In the genomic region with DNA sequence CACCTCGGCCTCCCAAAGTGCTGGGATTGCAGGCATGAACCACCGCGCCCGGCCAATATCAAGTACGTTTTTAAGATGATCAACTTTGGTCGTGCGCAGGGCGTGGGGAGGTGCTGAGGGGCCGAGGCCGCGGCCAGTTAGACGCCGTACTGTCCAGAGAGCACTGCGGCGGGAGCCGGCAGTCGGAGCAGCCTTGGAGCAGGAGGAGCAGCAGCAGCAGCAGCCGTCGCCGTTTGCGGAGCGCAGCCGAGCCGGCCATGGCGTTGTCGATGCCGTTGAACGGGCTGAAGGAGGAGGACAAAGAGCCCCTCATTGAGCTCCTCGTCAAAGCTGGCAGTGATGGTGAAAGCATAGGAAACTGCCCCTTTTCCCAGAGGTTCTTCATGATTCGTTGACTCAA, we compare ENCODE assay signal across 27 cellular contexts.
"Had no signal": no experiment of that assay in that cellular context is flagged by ENCODE, and none has a peak within 500 bp of the region (broad histone marks: within the 10 kb centered on the region; RNA-seq: fewer than 3 reads in every experiment).

No MANE protein-coding gene starts in this region.

- H3K4me3 ChIP-seq: stomach, suprapubic skin, testis, thoracic aorta, thyroid gland, tibial artery, tibial nerve, transverse colon, upper lobe of left lung, upper lobe of right lung, uterus, vagina had no signal

- H3K27ac Mint-ChIP-seq: stimulated activated effector memory CD8-positive, alpha-beta T cell treated with anti-CD3 and anti-CD28 coated beads, Interleukin-12 subunit alpha, Interleukin-12 subunit beta, amount 100 ng/mL, for 72 hours; stimulated activated memory B cell treated with anti-CD40 and anti-IgM and Interleukin-4, amounts not matched to agents 10 μg/mL and 1 μg/mL and 100 μg/mL, for 72 hours; stimulated activated naive B cell treated with anti-CD40 and anti-IgM and Interleukin-4, amounts not matched to agents 10 μg/mL and 1 μg/mL and 100 μg/mL, for 72 hours; stimulated activated naive CD8-positive, alpha-beta T cell treated with anti-CD3 and anti-CD28 coated beads, Interleukin-15, amount 100 ng/mL, for 72 hours; stimulated activated naive CD8-positive, alpha-beta T cell treated with anti-CD3 and anti-CD28 coated beads, Interleukin-15, Interleukin-2, amounts not matched to agents 100 ng/mL and 50 ng/mL, for 24 hours; type B pancreatic cell had no signal

- FAIRE-seq: urothelium cell line had no signal

- H3K36me3 Mint-ChIP-seq: stimulated activated effector memory CD8-positive, alpha-beta T cell treated with anti-CD3 and anti-CD28 coated beads, Interleukin-12 subunit alpha, Interleukin-12 subunit beta, amount 100 ng/mL, for 72 hours; stimulated activated memory B cell treated with anti-CD40 and anti-IgM and Interleukin-4, amounts not matched to agents 10 μg/mL and 1 μg/mL and 100 μg/mL, for 72 hours; stimulated activated naive B cell treated with anti-CD40 and anti-IgM and Interleukin-4, amounts not matched to agents 10 μg/mL and 1 μg/mL and 100 μg/mL, for 72 hours; type B pancreatic cell had no signal

- H3K4me1 ChIP-seq: stomach, suprapubic skin, testis, thyroid gland, tibial artery, tibial nerve, transverse colon, upper lobe of left lung, upper lobe of right lung, uterus, vagina had no signal

- H3K27me3 Mint-ChIP-seq: stimulated activated memory B cell treated with anti-CD40 and anti-IgM and Interleukin-4, amounts not matched to agents 10 μg/mL and 1 μg/mL and 100 μg/mL, for 72 hours; stimulated activated naive CD8-positive, alpha-beta T cell treated with anti-CD3 and anti-CD28 coated beads, Interleukin-15, amount 100 ng/mL, for 72 hours; stimulated activated naive CD8-positive, alpha-beta T cell treated with anti-CD3 and anti-CD28 coated beads, Interleukin-15, Interleukin-2, amounts not matched to agents 100 ng/mL and 50 ng/mL, for 24 hours; type B pancreatic cell had no signal

- H3K9me3 Mint-ChIP-seq: stimulated activated effector memory CD8-positive, alpha-beta T cell treated with anti-CD3 and anti-CD28 coated beads, Interleukin-12 subunit alpha, Interleukin-12 subunit beta, amount 100 ng/mL, for 72 hours; stimulated activated memory B cell treated with anti-CD40 and anti-IgM and Interleukin-4, amounts not matched to agents 10 μg/mL and 1 μg/mL and 100 μg/mL, for 72 hours; stimulated activated naive B cell treated with anti-CD40 and anti-IgM and Interleukin-4, amounts not matched to agents 10 μg/mL and 1 μg/mL and 100 μg/mL, for 72 hours; stimulated activated naive CD8-positive, alpha-beta T cell treated with anti-CD3 and anti-CD28 coated beads, Interleukin-15, amount 100 ng/mL, for 72 hours; stimulated activated naive CD8-positive, alpha-beta T cell treated with anti-CD3 and anti-CD28 coated beads, Interleukin-15, Interleukin-2, amounts not matched to agents 100 ng/mL and 50 ng/mL, for 24 hours; type B pancreatic cell had no signal

- ATAC-seq: stimulated activated effector memory CD8-positive, alpha-beta T cell treated with anti-CD3 and anti-CD28 coated beads, Interleukin-12 subunit alpha, Interleukin-12 subunit beta, amount 100 ng/mL, for 72 hours; stimulated activated memory B cell treated with anti-CD40 and anti-IgM and Interleukin-4, amounts not matched to agents 10 μg/mL and 1 μg/mL and 100 μg/mL, for 72 hours; stimulated activated naive B cell treated with anti-CD40 and anti-IgM and Interleukin-4, amounts not matched to agents 10 μg/mL and 1 μg/mL and 100 μg/mL, for 72 hours; stimulated activated naive CD8-positive, alpha-beta T cell treated with anti-CD3 and anti-CD28 coated beads, Interleukin-15, amount 100 ng/mL, for 72 hours; stimulated activated naive CD8-positive, alpha-beta T cell treated with anti-CD3 and anti-CD28 coated beads, Interleukin-15, Interleukin-2, amounts not matched to agents 100 U/mL and 50 U/mL, for 24 hours; upper lobe of right lung had no signal

- H3K4me1 Mint-ChIP-seq: stimulated activated effector memory CD8-positive, alpha-beta T cell treated with anti-CD3 and anti-CD28 coated beads, Interleukin-12 subunit alpha, Interleukin-12 subunit beta, amount 100 ng/mL, for 72 hours; stimulated activated memory B cell treated with anti-CD40 and anti-IgM and Interleukin-4, amounts not matched to agents 10 μg/mL and 1 μg/mL and 100 μg/mL, for 72 hours; stimulated activated naive CD8-positive, alpha-beta T cell treated with anti-CD3 and anti-CD28 coated beads, Interleukin-15, amount 100 ng/mL, for 72 hours had no signal

- DNase-seq: stimulated activated CD4-positive, alpha-beta T cell treated with anti-CD3 and anti-CD28 coated beads, Interleukin-2, amount 100 ng/mL, for 48 hours; stimulated activated CD4-positive, alpha-beta T cell treated with anti-CD3 and anti-CD28 coated beads, Interleukin-4, amount 100 ng/mL, for 1 hour; stimulated activated CD4-positive, alpha-beta T cell treated with anti-CD3 and anti-CD28 coated beads, Interleukin-4, amount 100 ng/mL, for 24 hours; stimulated activated CD4-positive, alpha-beta T cell treated with anti-CD3 and anti-CD28 coated beads, Interleukin-4, amount 100 ng/mL, for 4 hours; stimulated activated CD8-positive, alpha-beta memory T cell treated with anti-CD3 and anti-CD28 coated beads, Interleukin-4, amount 100 ng/mL, for 48 hours; stimulated activated naive B cell treated with anti-CD40 and anti-IgM and Interleukin-4, amounts not matched to agents 10 μg/mL and 1 μg/mL and 100 μg/mL, for 72 hours; stimulated activated naive CD4-positive, alpha-beta T cell treated with Interleukin-2 at 50 U/mL for 16 hours; stimulated activated naive CD8-positive, alpha-beta T cell treated with anti-CD3 and anti-CD28 coated beads, Interleukin-15, amount 100 ng/mL, for 72 hours; stimulated activated naive CD8-positive, alpha-beta T cell treated with anti-CD3 and anti-CD28 coated beads, Interleukin-15, Interleukin-2, amounts not matched to agents 100 U/mL and 50 U/mL, for 24 hours; stomach; substantia nigra; testis; thyroid gland; tibial artery; transverse colon; upper lobe of right lung; uterus had no signal

- H3K4me3 Mint-ChIP-seq: stimulated activated effector memory CD8-positive, alpha-beta T cell treated with anti-CD3 and anti-CD28 coated beads, Interleukin-12 subunit alpha, Interleukin-12 subunit beta, amount 100 ng/mL, for 72 hours; stimulated activated memory B cell treated with anti-CD40 and anti-IgM and Interleukin-4, amounts not matched to agents 10 μg/mL and 1 μg/mL and 100 μg/mL, for 72 hours; stimulated activated naive B cell treated with anti-CD40 and anti-IgM and Interleukin-4, amounts not matched to agents 10 μg/mL and 1 μg/mL and 100 μg/mL, for 72 hours; stimulated activated naive CD8-positive, alpha-beta T cell treated with anti-CD3 and anti-CD28 coated beads, Interleukin-15, amount 100 ng/mL, for 72 hours; stimulated activated naive CD8-positive, alpha-beta T cell treated with anti-CD3 and anti-CD28 coated beads, Interleukin-15, Interleukin-2, amounts not matched to agents 100 ng/mL and 50 ng/mL, for 24 hours; type B pancreatic cell had no signal

- H3K9me3 ChIP-seq: stomach, suprapubic skin, testis, thoracic aorta, thyroid gland, tibial artery, tibial nerve, transverse colon, upper lobe of left lung, upper lobe of right lung, uterus, vagina had no signal

- H3K36me3 ChIP-seq: stomach, suprapubic skin, thoracic aorta, thyroid gland, tibial artery, tibial nerve, transverse colon, upper lobe of left lung, upper lobe of right lung, uterus, vagina had no signal

- H3K27ac ChIP-seq: stomach, suprapubic skin, testis, thoracic aorta, thyroid gland, tibial artery, tibial nerve, transverse colon, upper lobe of left lung, upper lobe of right lung, uterus, vagina had no signal

- H3K27me3 ChIP-seq: suprapubic skin, testis, tibial artery, transverse colon, upper lobe of left lung, upper lobe of right lung, vagina had no signal
